8 cellular contexts compared by ENCODE assay signal in the genomic region with DNA sequence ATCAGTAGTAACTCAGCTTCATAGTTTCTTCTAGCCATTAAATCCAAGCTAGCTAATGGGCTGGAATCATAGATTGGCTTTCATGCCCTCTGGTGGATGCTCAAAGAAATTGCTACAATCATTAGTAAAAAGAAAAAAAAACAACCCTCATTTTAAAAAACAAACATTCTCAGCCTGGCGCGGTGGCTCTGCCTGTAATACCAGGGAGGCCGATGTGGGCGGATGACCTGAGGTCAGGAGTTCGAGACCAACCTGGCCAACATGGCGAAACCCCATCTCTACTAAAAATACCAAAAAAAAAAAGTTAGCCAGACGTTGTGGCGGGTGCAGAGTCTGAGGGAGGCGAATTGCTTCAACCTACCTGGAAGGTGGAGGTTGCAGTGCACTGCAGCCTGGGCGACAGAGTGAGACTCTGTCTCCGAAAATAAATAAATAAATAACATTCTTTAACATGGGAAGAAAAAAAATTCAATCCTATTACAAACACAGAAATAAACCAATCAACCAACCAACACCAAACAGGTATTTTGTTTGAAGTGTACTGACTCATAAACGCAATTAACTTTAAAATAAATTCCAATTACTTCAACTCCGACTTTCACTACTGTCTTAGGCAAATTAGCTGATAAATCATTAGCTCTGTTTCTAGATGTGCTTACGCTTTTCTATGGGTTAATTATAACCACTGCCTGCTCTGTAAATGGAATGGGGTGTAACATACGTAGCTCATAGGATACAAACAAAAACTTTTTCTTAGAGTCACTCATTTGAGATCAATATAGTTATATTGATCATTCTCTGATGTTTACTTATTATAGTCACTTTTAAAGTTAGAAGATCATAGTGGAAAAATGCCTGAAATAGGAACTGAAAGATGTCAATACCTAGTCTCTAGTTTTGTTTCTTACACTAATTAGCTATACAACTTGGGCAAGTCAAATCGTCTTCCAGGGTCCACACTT. TPM values are rescaled to one million over a fixed set of nuclear protein-coding genes. Genes with fewer than 3 reads are reported as not detected.
DNase-seq lines count a peak whose midpoint lies in the region; ATAC-seq and TF ChIP-seq lines count a peak whose summit lies in the region.

No MANE protein-coding gene starts in this region.

- peak overlapping the region; percentile 34 for H3K4me2 ChIP-seq in skeletal muscle satellite cell (ENCODE audit: low read length)

- H3K27ac ChIP-seq in RWPE2 (ENCODE audit: poor library complexity, severe bottlenecking) (no peak overlapping the region), left ventricle myocardium inferior (replicated peaks) (no peak overlapping the region)

- H3K27me3 ChIP-seq in H7 (ENCODE audit: control insufficient read depth, insufficient read depth, low read length) (no peaks in the 10 kb centered on the region), RWPE2 (ENCODE audit: insufficient read depth, poor library complexity, severe bottlenecking) (no peaks in the 10 kb centered on the region), left ventricle myocardium inferior (ENCODE audit: low read depth) (no peaks in the 10 kb centered on the region), skeletal muscle satellite cell (ENCODE audit: control insufficient read depth, insufficient read depth, low read length) (no peaks in the 10 kb centered on the region)

- H3K9ac ChIP-seq in skeletal muscle satellite cell (ENCODE audit: low read depth, low read length), result no peak overlapping the region

- intact Hi-C loops in left ventricle myocardium inferior (cut with micrococcal nuclease), result loop anchor here (10.0 kb wide), 1 partner anchor 460 kb away; no protein-coding TSS in a partner anchor

- H3K9me3 ChIP-seq in RWPE2 (ENCODE audit: severe bottlenecking) (no peaks in the 10 kb centered on the region), left ventricle myocardium inferior (replicated peaks) (no peaks in the 10 kb centered on the region), skeletal muscle satellite cell (replicated peaks; ENCODE audit: low read length) (no peaks in the 10 kb centered on the region)

- no peaks in the 10 kb centered on the region for H3K36me3 ChIP-seq in H7 (replicated peaks; ENCODE audit: control insufficient read depth, insufficient read depth, low read length)
- no peaks in the 10 kb centered on the region for H3K36me3 ChIP-seq in RWPE2 (ENCODE audit: low read depth)
- H3K36me3 ChIP-seq in left ventricle myocardium inferior, result no peaks in the 10 kb centered on the region
- H3K36me3 ChIP-seq in skeletal muscle satellite cell (ENCODE audit: insufficient read depth, low read length), result no peaks in the 10 kb centered on the region

- H3K4me3 ChIP-seq in GM12864 (ENCODE audit: low read depth, low read length), result no peak overlapping the region
- no peak overlapping the region for H3K4me3 ChIP-seq in H7 (ENCODE audit: insufficient read depth, low read depth, low read length)
- no peak overlapping the region for H3K4me3 ChIP-seq in RWPE2 (ENCODE audit: severe bottlenecking)
- no peak overlapping the region for H3K4me3 ChIP-seq in left ventricle myocardium inferior
- H3K4me3 ChIP-seq in skeletal muscle satellite cell (ENCODE audit: low read length), result no peak overlapping the region

- DNase-seq in GM12864 (ENCODE audit: low read depth), result peak; percentile 38
- peak; percentile 32 for DNase-seq in H7
- peak; percentile 64 to 78 for DNase-seq in Kasumi-1 (lab: John Stamatoyannopoulos, UW)
- peak; percentile 40 for DNase-seq in RWPE2 (ENCODE audit: low spot score)
- peak; percentile 76 for DNase-seq in amniotic epithelial cell (ENCODE audit: low read depth)
- peak; percentile 24 for DNase-seq in left ventricle myocardium inferior
- DNase-seq in NCI-H2227 (lab: John Stamatoyannopoulos, UW; ENCODE audit: unreplicated experiment), result no peak

- H3K4me1 ChIP-seq in RWPE2 (ENCODE audit: insufficient read depth, poor library complexity, severe bottlenecking) (no peaks in the 10 kb centered on the region), left ventricle myocardium inferior (no peaks in the 10 kb centered on the region), skeletal muscle satellite cell (ENCODE audit: control insufficient read depth, insufficient read depth, low read length) (no peaks in the 10 kb centered on the region)

- peak; percentile 73 for ATAC-seq in RWPE2 (ENCODE audit: low read depth)

- peak; percentile 69 for TF ChIP-seq CTCF in GM12864 (IDR thresholded peaks at IDR 0.05; ENCODE audit: low read depth, low read length, missing control alignments)
- peak; percentile 88 for TF ChIP-seq CTCF in RWPE2 (IDR thresholded peaks at IDR 0.05; ENCODE audit: poor library complexity, severe bottlenecking)
- TF ChIP-seq CTCF in left ventricle myocardium inferior (IDR thresholded peaks at IDR 0.05; ENCODE audit: borderline replicate concordance), result peak; percentile 73

RNA-seq across cellular contexts. Expression of a gene that starts 24.9 kb away (rescaled TPM):
- total RNA-seq in H7 (2014; rRNA removed; shearing (Covaris generic)), result not detected in 2 replicates
- not detected for total RNA-seq in left ventricle myocardium inferior
- not detected in 2 replicates for total RNA-seq in skeletal muscle satellite cell (2012; rRNA removed)

RNA-seq across cellular contexts. Expression of a gene that starts 36.8 kb away (rescaled TPM):
- 0.96 and 1.6 TPM in 2 replicates for total RNA-seq in H7 (2014; rRNA removed; shearing (Covaris generic))
- total RNA-seq in left ventricle myocardium inferior, result not detected
- total RNA-seq in skeletal muscle satellite cell (2012; rRNA removed), result under 0.01 TPM in 1 of 2 replicates, not detected in the other
